In genomic region chr21:46286668-46286982, GRCh38 we compare ENCODE assay signal across 8 cellular contexts. TPM values are rescaled to one million over a fixed set of nuclear protein-coding genes. Genes with fewer than 3 reads are reported as not detected.
DNase-seq lines count a peak whose midpoint lies in the region; ATAC-seq, FAIRE-seq and TF ChIP-seq lines count a peak whose summit lies in the region.

No MANE protein-coding gene starts in this region.

- TF ChIP-seq POLR2A in suprapubic skin (IDR thresholded peaks at IDR 0.05) = no peak

- peaks cover 57% of the 10 kb centered on the region for H3K36me3 Mint-ChIP-seq in activated T-helper 17 cell treated with anti-CD3 and anti-CD28 coated beads, Interleukin-2, amount 50 U/mL, for 72 hours (ENCODE audit: low read depth)

- peak overlapping the region; percentile 97 for H3K27ac Mint-ChIP-seq in activated T-helper 17 cell treated with anti-CD3 and anti-CD28 coated beads, Interleukin-2, amount 50 U/mL, for 72 hours

- TF ChIP-seq CTCF in A673 (conservative IDR thresholded peaks at IDR 0.05; ENCODE audit: low read depth, low read length) (no peak), kidney (IDR thresholded peaks at IDR 0.05; ENCODE audit: borderline replicate concordance, extremely low read depth, insufficient read depth) (no peak), suprapubic skin (IDR thresholded peaks at IDR 0.05) (no peak)

- peaks cover 41% of the 10 kb centered on the region for H3K4me1 ChIP-seq in A673 (ENCODE audit: insufficient read depth, low read length, poor library complexity, severe bottlenecking)
- H3K4me1 ChIP-seq in kidney (ENCODE audit: control insufficient read depth in 1 of 2, insufficient read depth in 1 of 2, low read depth in 1 of 2, low read length in 2 of 2) = peaks cover 21 to 23% of the 10 kb centered on the region in 2 donors
- H3K4me1 ChIP-seq in suprapubic skin = peaks cover 40% of the 10 kb centered on the region

- H3K27ac ChIP-seq in A673 (ENCODE audit: low read depth, low read length, poor library complexity, severe bottlenecking) = peak overlapping the region; percentile 97
- H3K27ac ChIP-seq in kidney (ENCODE audit: low read depth in 2 of 2, low read length in 2 of 2) = peak overlapping the region; percentile 60 to 79
- H3K27ac ChIP-seq in suprapubic skin = peak overlapping the region; percentile 98

- peak overlapping the region; percentile 92 for H3K4me3 Mint-ChIP-seq in activated T-helper 17 cell treated with anti-CD3 and anti-CD28 coated beads, Interleukin-2, amount 50 U/mL, for 72 hours

- H3K9me3 ChIP-seq in A673 (ENCODE audit: low read depth, low read length, poor library complexity, severe bottlenecking) (no peaks in the 10 kb centered on the region), kidney (ENCODE audit: control insufficient read depth in 1 of 2, low read length in 2 of 2) (no peaks in the 10 kb centered on the region), suprapubic skin (no peaks in the 10 kb centered on the region)

- intact Hi-C loops in A673 (cut with micrococcal nuclease; ENCODE audit: unreplicated experiment) = no loop called here
- intact Hi-C loops in kidney (cut with DNase I) = no loop called here

- CTCF ChIA-PET in A673 (lab: Charles Lee) = no interaction called here

- FAIRE-seq in kidney (lab: Jason Lieb, UNC) = no peak

- no peaks in the 10 kb centered on the region for H3K27me3 Mint-ChIP-seq in activated T-helper 17 cell treated with anti-CD3 and anti-CD28 coated beads, Interleukin-2, amount 50 U/mL, for 72 hours

- peaks cover 23% of the 10 kb centered on the region for H3K4me1 Mint-ChIP-seq in activated T-helper 17 cell treated with anti-CD3 and anti-CD28 coated beads, Interleukin-2, amount 50 U/mL, for 72 hours

- H3K9me3 Mint-ChIP-seq in activated T-helper 17 cell treated with anti-CD3 and anti-CD28 coated beads, Interleukin-2, amount 50 U/mL, for 72 hours = no peaks in the 10 kb centered on the region

- POLR2A ChIA-PET in A673 (lab: Charles Lee; ENCODE audit: low non-redundant PET) = no interaction called here

- WGBS in suprapubic skin = 0% methylated on average over 12 of the region's 12 CpGs

- H3K27me3 ChIP-seq in A673 (replicated peaks; ENCODE audit: insufficient read depth, low read depth, low read length, poor library complexity) (no peaks in the 10 kb centered on the region), suprapubic skin (no peaks in the 10 kb centered on the region)

- H3K9ac ChIP-seq in kidney (ENCODE audit: low read length in 2 of 2) = peak overlapping the region; percentile 0 to 85

- BruUV-seq in A673 (replicated peaks; lab: Mats Ljungman, UMichigan) = no TSS peak

- no peak for DNase-seq in A673 (ENCODE audit: low spot score)
- DNase-seq in kidney = no peak
- DNase-seq in suprapubic skin (ENCODE audit: low spot score in 2 of 2) = no peak
- no peak for DNase-seq in activated effector memory CD4-positive, alpha-beta T cell treated with Interleukin-2 at 50 U/mL for 16 hours
- no peak for DNase-seq in NCI-H1694 treated with DMSO at 0.1 percent for 48 hours (lab: John Stamatoyannopoulos, UW)

- ATAC-seq in GM21447 (IDR thresholded peaks at IDR 0.05; ENCODE audit: unreplicated experiment) (peak; percentile 7), GM18519 (IDR thresholded peaks at IDR 0.05; ENCODE audit: low FRiP score, unreplicated experiment) (no peak)
- ATAC-seq in activated T-helper 17 cell treated with anti-CD3 and anti-CD28 coated beads, Interleukin-2, amount 50 U/mL, for 72 hours (replicated peaks) = peak; percentile 32

- H3K4me3 ChIP-seq in A673 (ENCODE audit: low read depth, low read length, poor library complexity, severe bottlenecking) (peak overlapping the region; percentile 97), kidney (ENCODE audit: low read length in 2 of 2) (peak overlapping the region; percentile 53 to 98), suprapubic skin (peak overlapping the region; percentile 94)

- no peak for TF ChIP-seq EP300 in suprapubic skin (IDR thresholded peaks at IDR 0.05)

- peaks cover 27% of the 10 kb centered on the region for H3K36me3 ChIP-seq in A673 (ENCODE audit: insufficient read depth, low read length, poor library complexity, severe bottlenecking)
- H3K36me3 ChIP-seq in kidney (ENCODE audit: control insufficient read depth in 1 of 2, insufficient read depth in 2 of 2, low read length in 2 of 2) = peaks cover 8 to 12% of the 10 kb centered on the region in 2 donors
- H3K36me3 ChIP-seq in suprapubic skin = peaks cover 10% of the 10 kb centered on the region

RNA-seq across cellular contexts. Expression of gene YBEY, which starts 0.5 kb away (rescaled TPM):
- 18.8 and 24.2 TPM in 2 replicates for total RNA-seq in A673 (2021)
- 10 to 100 TPM in 1 of 2 donors, 1 to 10 TPM in 1; 7.0 to 14.8 TPM for total RNA-seq in activated T-helper 17 cell treated with anti-CD3 and anti-CD28 coated beads, Interleukin-2, amount 50 U/mL, for 72 hours
- 17.5 TPM for total RNA-seq in kidney
- polyA plus RNA-seq in kidney (ENCODE audit: insufficient read depth, low read depth, low replicate concordance) = 29.6 TPM
- 10 to 100 TPM; 13.3 to 23.8 (median 18.8) TPM for total RNA-seq in suprapubic skin

RNA-seq across cellular contexts. Expression of gene MCM3AP, which starts 1.2 kb away (rescaled TPM):
- 121 and 125 TPM in 2 replicates for total RNA-seq in A673 (2021)
- total RNA-seq in activated T-helper 17 cell treated with anti-CD3 and anti-CD28 coated beads, Interleukin-2, amount 50 U/mL, for 72 hours = 100 to 1,000 TPM; 105 to 118 TPM
- 101 TPM for total RNA-seq in kidney
- polyA plus RNA-seq in kidney (ENCODE audit: insufficient read depth, low read depth, low replicate concordance) = 29.0 TPM
- total RNA-seq in suprapubic skin = 100 to 1,000 TPM in 1 of 4 donors, 10 to 100 TPM in 3; 77.9 to 134 (median 79.8) TPM

RNA-seq across cellular contexts. Expression of gene C21orf58, which starts 37.0 kb away (rescaled TPM):
- total RNA-seq in A673 (2021) = 41.2 and 51.0 TPM in 2 replicates
- total RNA-seq in activated T-helper 17 cell treated with anti-CD3 and anti-CD28 coated beads, Interleukin-2, amount 50 U/mL, for 72 hours = 10 to 100 TPM; 21.4 to 24.3 TPM
- total RNA-seq in kidney = 2.7 TPM
- 0.67 TPM for polyA plus RNA-seq in kidney (ENCODE audit: insufficient read depth, low read depth, low replicate concordance)
- total RNA-seq in suprapubic skin = 1 to 10 TPM in 3 of 4 donors, under 1 TPM in 1; 0.73 to 9.7 (median 3.5) TPM

RNA-seq across cellular contexts. Expression of gene PCNT, which starts 37.3 kb away (rescaled TPM):
- total RNA-seq in A673 (2021) = 66.4 and 73.7 TPM in 2 replicates
- total RNA-seq in activated T-helper 17 cell treated with anti-CD3 and anti-CD28 coated beads, Interleukin-2, amount 50 U/mL, for 72 hours = 10 to 100 TPM; 44.8 to 70.9 TPM
- total RNA-seq in kidney = 26.1 TPM
- polyA plus RNA-seq in kidney (ENCODE audit: insufficient read depth, low read depth, low replicate concordance) = 4.2 TPM
- 10 to 100 TPM; 27.4 to 65.2 (median 47.0) TPM for total RNA-seq in suprapubic skin

RNA-seq across cellular contexts. Expression of gene LSS, which starts 58.1 kb away (rescaled TPM):
- total RNA-seq in A673 (2021) (130 and 151 TPM in 2 replicates), kidney (24.6 TPM), suprapubic skin (100 to 1,000 TPM; 128 to 251 (median 164) TPM)
- total RNA-seq in activated T-helper 17 cell treated with anti-CD3 and anti-CD28 coated beads, Interleukin-2, amount 50 U/mL, for 72 hours = 10 to 100 TPM; 30.8 to 43.8 TPM
- polyA plus RNA-seq in kidney (ENCODE audit: insufficient read depth, low read depth, low replicate concordance) = 15.8 TPM
